ENCODE assay signal across 22 cellular contexts in the genomic region with DNA sequence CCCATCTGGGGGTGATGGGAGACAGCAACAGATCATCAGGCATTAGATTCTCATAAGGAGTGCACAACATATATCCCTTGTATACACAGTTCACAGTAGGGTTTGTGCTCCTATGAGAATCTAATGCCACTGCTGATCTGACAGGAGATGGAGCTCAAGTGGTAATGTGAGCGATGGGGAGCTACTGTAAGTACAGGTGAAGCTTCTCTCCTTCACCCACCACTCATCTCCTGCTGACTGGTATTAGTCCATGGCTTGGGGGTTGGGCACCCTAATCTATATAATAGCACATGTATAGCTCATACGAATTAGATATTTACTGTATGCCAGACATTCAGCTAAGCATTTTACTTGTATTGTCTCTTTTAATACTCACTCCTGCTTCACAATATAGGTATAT.
"Had no signal": no experiment of that assay in that cellular context is flagged by ENCODE, and none has a peak within 500 bp of the region (broad histone marks: within the 10 kb centered on the region; RNA-seq: fewer than 3 reads in every experiment).

No MANE protein-coding gene starts in this region.

- H3K27me3 ChIP-seq: heart right ventricle, neutrophil, pancreas, tibial artery had no signal

- H3K9me3 ChIP-seq: heart right ventricle, pancreas, tibial artery had no signal

- H3K4me3 ChIP-seq: heart right ventricle, pancreas, tibial artery had no signal

- H3K4me1 ChIP-seq: heart right ventricle, pancreas, tibial artery had no signal

- DNase-seq: activated B cell treated with CpG ODN at 0.5 μM for 24 hours; activated CD4-positive, alpha-beta T cell treated with anti-CD3 and anti-CD28 coated beads for 36 hours; activated CD4-positive, alpha-beta T cell treated with anti-CD3 and anti-CD28 coated beads, Interleukin-2, amount 50 U/mL, for 4 hours; activated CD8-positive, alpha-beta memory T cell treated with anti-CD3 and anti-CD28 coated beads for 24 hours; activated CD8-positive, alpha-beta memory T cell treated with anti-CD3 and anti-CD28 coated beads, Interleukin-2, amount 50 U/mL, for 4 hours; activated naive CD4-positive, alpha-beta T cell treated with Interleukin-2 at 50 U/mL for 16 hours; activated naive CD8-positive, alpha-beta T cell treated with anti-CD3 and anti-CD28 coated beads for 36 hours; activated T-cell treated with anti-CD3 and anti-CD28 coated beads, Interleukin-2, amount 50 U/mL, for 4 hours; central memory CD4-positive, alpha-beta T cell; dermis blood vessel endothelial cell; effector CD8-positive, alpha-beta T cell; erythroblast; foreskin fibroblast; heart right ventricle; islet precursor cell; left cardiac atrium; pancreas; right cardiac atrium; stimulated activated CD4-positive, alpha-beta T cell treated with anti-CD3 and anti-CD28 coated beads, Interleukin-4, amount 100 ng/mL, for 4 hours; stimulated activated naive CD8-positive, alpha-beta T cell treated with anti-CD3 and anti-CD28 coated beads, Interleukin-15, amount 100 ng/mL, for 72 hours; tibial artery had no signal

- H3K27ac ChIP-seq: heart right ventricle, neutrophil, pancreas, tibial artery had no signal

- ATAC-seq: activated CD4-positive, alpha-beta T cell treated with anti-CD3 and anti-CD28 coated beads for 36 hours; activated T-cell treated with anti-CD3 and anti-CD28 coated beads, Interleukin-2, amount 50 U/mL, for 4 hours; heart right ventricle; left cardiac atrium; pancreas; right cardiac atrium; stimulated activated naive CD8-positive, alpha-beta T cell treated with anti-CD3 and anti-CD28 coated beads, Interleukin-15, amount 100 ng/mL, for 72 hours had no signal
